ENCODE assay signal across 35 cellular contexts in genomic region chr5:20245432-20245974, GRCh38.
"Had no signal": no experiment of that assay in that cellular context is flagged by ENCODE, and none has a peak within 500 bp of the region (broad histone marks: within the 10 kb centered on the region; RNA-seq: fewer than 3 reads in every experiment).

No MANE protein-coding gene starts in this region.

- H3K9me3 ChIP-seq: MG63 had no signal

- H3K36me3 ChIP-seq: MG63 had no signal

- H3K4me2 ChIP-seq: KMS-11 had no signal

- H3K4me3 ChIP-seq: MG63 had no signal

- DNase-seq: Karpas-422, Kasumi-1, MG63, MM.1S, MV-4-11, NCI-H1048, NCI-H1092, NCI-H1092 treated with DMSO at 0.1 percent for 48 hours, NCI-H1105, NCI-H1105 treated with DMSO at 0.1 percent for 48 hours, NCI-H1417, NCI-H1417 treated with DMSO at 0.1 percent for 48 hours, NCI-H1436, NCI-H1436 treated with DMSO at 0.1 percent for 48 hours, NCI-H146, NCI-H1694, NCI-H1694 treated with DMSO at 0.1 percent for 48 hours, NCI-H187, NCI-H187 treated with DMSO at 0.1 percent for 48 hours, NCI-H1930, NCI-H2029, NCI-H2029 treated with DMSO at 0.1 percent for 48 hours, NCI-H2081, NCI-H2081 treated with DMSO at 0.1 percent for 48 hours, NCI-H2107, NCI-H2171, NCI-H2171 treated with DMSO at 0.1 percent for 48 hours, NCI-H2227 treated with DMSO at 0.1 percent for 48 hours, NCI-H226, NCI-H345, NCI-H446, NCI-H446 treated with DMSO at 0.1 percent for 48 hours, NCI-H510A, NCI-H510A treated with DMSO at 0.1 percent for 48 hours had no signal

- H3K9ac ChIP-seq: KMS-11 had no signal

- H3K27ac ChIP-seq: KMS-11 had no signal

- H3K27me3 ChIP-seq: MG63 had no signal
